ENCODE assay signal across 10 cellular contexts in the genomic region with DNA sequence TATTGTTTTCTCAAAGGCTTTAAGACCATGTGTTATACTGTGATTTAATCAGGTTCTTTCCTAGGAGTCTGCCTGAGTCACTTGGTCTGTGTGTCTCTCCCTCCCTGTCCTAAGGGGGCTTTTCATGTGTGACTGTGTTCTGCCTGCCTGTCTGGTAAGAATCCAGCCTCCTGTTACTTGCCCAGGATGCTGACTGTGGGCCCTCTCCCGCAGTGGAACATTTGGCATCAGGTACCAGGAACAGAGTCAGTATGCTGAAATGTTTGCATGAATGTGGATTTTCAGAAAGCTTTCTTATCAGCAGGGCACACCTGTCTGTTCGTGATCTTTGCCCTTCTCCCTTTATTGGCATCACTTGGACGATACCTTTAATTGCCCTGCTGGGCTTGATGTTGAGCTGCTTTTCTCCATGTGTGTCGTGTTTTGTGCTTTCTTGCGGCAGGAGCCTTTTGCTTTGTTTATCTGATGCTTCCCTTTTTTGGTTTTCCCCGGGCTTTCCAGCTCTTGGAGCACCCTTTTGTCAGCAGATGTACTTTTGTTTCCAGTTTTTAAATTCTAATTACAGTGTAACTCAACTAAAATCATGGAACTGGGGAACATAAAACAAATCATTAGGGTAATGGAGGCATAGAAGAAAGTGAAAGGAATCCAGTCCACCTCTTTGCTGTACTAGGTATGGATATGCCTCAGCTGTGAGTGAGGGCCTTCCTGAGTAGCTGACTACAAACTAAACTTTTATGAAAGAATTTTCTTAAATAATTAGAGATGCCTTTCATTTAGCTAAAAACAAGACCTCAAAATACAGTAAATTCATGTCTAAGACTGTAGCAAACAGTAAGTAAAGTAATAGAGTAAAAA.
A peak's percentile ranks its signal among the peaks of the same experiment; 100 is the strongest.
DNase-seq lines count a peak whose midpoint lies in the region; ATAC-seq, FAIRE-seq and TF ChIP-seq lines count a peak whose summit lies in the region.
"Had no signal": no experiment of that assay in that cellular context is flagged by ENCODE, and none has a peak within 500 bp of the region (broad histone marks: within the 10 kb centered on the region; RNA-seq: fewer than 3 reads in every experiment).

No MANE protein-coding gene starts in this region.

- H2BK12ac ChIP-seq in trophoblast cell (ENCODE audit: low read length): no peak overlapping the region

- H3K9me3 Mint-ChIP-seq in activated T-cell treated with anti-CD3 and anti-CD28 coated beads, Interleukin-2, amount 50 U/mL, for 24 hours: peaks cover 3% of the 10 kb centered on the region
- H3K9me3 Mint-ChIP-seq in activated B cell treated with CpG ODN at 0.5 μM for 24 hours: peaks cover 2% of the 10 kb centered on the region

- H2AFZ ChIP-seq in hepatocyte: peak overlapping the region; percentile 17
- no peak overlapping the region for H2AFZ ChIP-seq in trophoblast cell (ENCODE audit: insufficient read depth, low read length, poor library complexity)

- no peak overlapping the region for H4K91ac ChIP-seq in trophoblast cell (ENCODE audit: low read depth, low read length)

- H3K4ac ChIP-seq in trophoblast cell (ENCODE audit: low read depth, low read length): no peak overlapping the region

- ATAC-seq in activated B cell treated with CpG ODN at 0.5 μM for 24 hours (ENCODE audit: low read depth) (no peak), HG03159 (IDR thresholded peaks at IDR 0.05; ENCODE audit: unreplicated experiment) (no peak)

- H3K36me3 Mint-ChIP-seq in activated T-cell treated with anti-CD3 and anti-CD28 coated beads, Interleukin-2, amount 50 U/mL, for 24 hours (ENCODE audit: low read depth): peaks cover 77% of the 10 kb centered on the region
- H3K36me3 Mint-ChIP-seq in activated B cell treated with CpG ODN at 0.5 μM for 24 hours (ENCODE audit: low read depth): peaks cover 56% of the 10 kb centered on the region

- DNase-seq in activated T-cell treated with anti-CD3 and anti-CD28 coated beads, Interleukin-2, amount 50 U/mL, for 24 hours: no peak
- no peak for DNase-seq in activated T-cell treated with anti-CD3 and anti-CD28 coated beads, Interleukin-2, amount 50 U/mL, for 1 hour
- DNase-seq in activated B cell treated with CpG ODN at 0.5 μM for 24 hours (no peak), hepatocyte (ENCODE audit: low spot score) (peak; percentile 31), thyroid gland (peak; percentile 15 to 42), trophoblast cell (no peak), GM12892 (ENCODE audit: insufficient read length) (no peak)
- DNase-seq: GF-D8 had no signal

- H3K9me2 ChIP-seq in hepatocyte (replicated peaks; ENCODE audit: insufficient read depth): no peaks in the 10 kb centered on the region

- no peak overlapping the region for H3K4me3 Mint-ChIP-seq in activated T-cell treated with anti-CD3 and anti-CD28 coated beads, Interleukin-2, amount 50 U/mL, for 24 hours
- peak overlapping the region; percentile 42 for H3K4me3 Mint-ChIP-seq in activated B cell treated with CpG ODN at 0.5 μM for 24 hours

- no peak overlapping the region for H4K8ac ChIP-seq in trophoblast cell (ENCODE audit: low read depth, low read length)

- H3K4me1 ChIP-seq in hepatocyte (ENCODE audit: insufficient read depth) (peaks cover 8% of the 10 kb centered on the region), thyroid gland (peaks cover 0 to 12% of the 10 kb centered on the region in 2 donors), trophoblast cell (ENCODE audit: control insufficient read depth in 1 of 2, insufficient read depth in 2 of 2, low read length in 2 of 2) (no peaks in the 10 kb centered on the region)

- H3K27ac ChIP-seq in hepatocyte: peak overlapping the region; percentile 73
- H3K27ac ChIP-seq in thyroid gland: peak overlapping the region in 1 of 3 donors; percentile 18
- no peak overlapping the region for H3K27ac ChIP-seq in trophoblast cell (ENCODE audit: low read depth, low read length)

- H3K18ac ChIP-seq in trophoblast cell (ENCODE audit: low read length): no peak overlapping the region

- intact Hi-C loops in activated B cell treated with CpG ODN at 0.5 μM for 24 hours (cut with micrococcal nuclease) (no loop called here), thyroid gland (cut with DNase I) (no loop called here)

- H3K79me1 ChIP-seq in trophoblast cell (ENCODE audit: low read length): no peaks in the 10 kb centered on the region

- H3K36me3 ChIP-seq in hepatocyte (replicated peaks; ENCODE audit: insufficient read depth, low read depth): no peaks in the 10 kb centered on the region
- H3K36me3 ChIP-seq in thyroid gland: no peaks in the 10 kb centered on the region
- no peaks in the 10 kb centered on the region for H3K36me3 ChIP-seq in trophoblast cell (ENCODE audit: control insufficient read depth in 1 of 2, insufficient read depth in 2 of 2, low read length in 2 of 2)

- H3K4me3 ChIP-seq in hepatocyte (no peak overlapping the region), thyroid gland (replicated peaks in 1 of 3) (no peak overlapping the region), trophoblast cell (ENCODE audit: low read depth, low read length) (no peak overlapping the region)

- H2BK120ac ChIP-seq in trophoblast cell (ENCODE audit: insufficient read depth, low read length, poor library complexity): no peak overlapping the region

- H3K27me3 Mint-ChIP-seq in activated T-cell treated with anti-CD3 and anti-CD28 coated beads, Interleukin-2, amount 50 U/mL, for 24 hours: no peaks in the 10 kb centered on the region
- no peaks in the 10 kb centered on the region for H3K27me3 Mint-ChIP-seq in activated B cell treated with CpG ODN at 0.5 μM for 24 hours

- no peak overlapping the region for H4K12ac ChIP-seq in trophoblast cell (ENCODE audit: low read depth, low read length)

- CTCF ChIA-PET in activated B cell treated with CpG ODN at 0.5 μM for 24 hours (lab: Charles Lee): no interaction called here

- no peak overlapping the region for H2AK5ac ChIP-seq in trophoblast cell (ENCODE audit: low read length)

- H3K4me2 ChIP-seq in hepatocyte (peak overlapping the region; percentile 67), trophoblast cell (ENCODE audit: low read length) (no peak overlapping the region)

- H2BK5ac ChIP-seq in trophoblast cell (ENCODE audit: low read depth, low read length, poor library complexity): no peak overlapping the region

- TF ChIP-seq POLR2A in thyroid gland (IDR thresholded peaks at IDR 0.05) (no peak), GM12892 (IDR thresholded peaks at IDR 0.05; ENCODE audit: low read depth, low read length) (no peak)

- H3K79me2 ChIP-seq in hepatocyte (peaks cover 10% of the 10 kb centered on the region), trophoblast cell (ENCODE audit: control insufficient read depth, insufficient read depth, low read length, poor library complexity) (peaks cover 2% of the 10 kb centered on the region)

- H3K27me3 ChIP-seq in hepatocyte (no peaks in the 10 kb centered on the region), thyroid gland (no peaks in the 10 kb centered on the region), trophoblast cell (ENCODE audit: insufficient read depth, low read length) (no peaks in the 10 kb centered on the region)

- H3K9ac ChIP-seq in trophoblast cell (ENCODE audit: low read length): no peak overlapping the region

- no peak overlapping the region for H3K23ac ChIP-seq in trophoblast cell (ENCODE audit: low read length)

- 31% methylated on average over 6 of the region's 6 CpGs for WGBS in hepatocyte (ENCODE audit: low lambda C conversion rate, missing lambda C conversion rate)
- WGBS in thyroid gland, 2 donors: 53 to 71% methylated on average over 6 of the region's 6 CpGs
- no CpG with 5 or more reads among the region's 6 CpGs for WGBS in trophoblast cell (ENCODE audit: extremely low coverage, insufficient coverage, insufficient read length)

- H3K9me3 ChIP-seq in hepatocyte (ENCODE audit: low read depth) (no peaks in the 10 kb centered on the region), thyroid gland (no peaks in the 10 kb centered on the region), trophoblast cell (ENCODE audit: insufficient read depth, low read depth, low read length) (no peaks in the 10 kb centered on the region)

- TF ChIP-seq CTCF in activated B cell treated with CpG ODN at 0.5 μM for 24 hours (IDR thresholded peaks at IDR 0.05) (no peak), hepatocyte (IDR thresholded peaks at IDR 0.05; ENCODE audit: poor library complexity) (no peak), thyroid gland (IDR thresholded peaks at IDR 0.05) (no peak)

- no peak overlapping the region for H3K14ac ChIP-seq in trophoblast cell (ENCODE audit: low read length)

- no peaks in the 10 kb centered on the region for H4K20me1 ChIP-seq in hepatocyte (ENCODE audit: insufficient read depth, poor library complexity, severe bottlenecking)

- peak overlapping the region; percentile 71 for H3K27ac Mint-ChIP-seq in activated T-cell treated with anti-CD3 and anti-CD28 coated beads, Interleukin-2, amount 50 U/mL, for 24 hours
- H3K27ac Mint-ChIP-seq in activated B cell treated with CpG ODN at 0.5 μM for 24 hours: peak overlapping the region; percentile 76

- POLR2A ChIA-PET in activated B cell treated with CpG ODN at 0.5 μM for 24 hours (lab: Charles Lee): no interaction called here

- peaks cover 15% of the 10 kb centered on the region for H3K4me1 Mint-ChIP-seq in activated T-cell treated with anti-CD3 and anti-CD28 coated beads, Interleukin-2, amount 50 U/mL, for 24 hours (ENCODE audit: low read depth)
- peaks cover 26% of the 10 kb centered on the region for H3K4me1 Mint-ChIP-seq in activated B cell treated with CpG ODN at 0.5 μM for 24 hours

- FAIRE-seq in GM12892 (lab: Jason Lieb, UNC): no peak
- FAIRE-seq: islet of Langerhans had no signal

Comparison
In these comparisons a context has a peak if more than half of its experiments do, and no peak if none do; other contexts are left out.
1. DNase-seq: peak in hepatocyte (single experiment) and thyroid gland (2 of 2); none in activated T-cell treated with anti-CD3 and anti-CD28 coated beads, Interleukin-2, amount 50 U/mL, for 24 hours (single experiment), activated T-cell treated with anti-CD3 and anti-CD28 coated beads, Interleukin-2, amount 50 U/mL, for 1 hour (single experiment), activated B cell treated with CpG ODN at 0.5 μM for 24 hours (single experiment), trophoblast cell (0 of 2) and GM12892 (single experiment).